ENCODE assay signal across 1 cellular context in genomic region chr17:7234100-7235012, GRCh38.
TF ChIP-seq lines count a peak whose summit lies in the region.

Gene DVL2, minus strand, starts transcription at chr17:7234517. Its CDS starts 255 bp downstream, at chr17:7234262.

TF ChIP-seq in HEK293, 187 proteins besides CTCF, POLR2A, EP300 and RAD21 (continued from another document and continues in another):
- TF ChIP-seq ZNF449 (tag by site-specific recombination; IDR thresholded peaks at IDR 0.05) (0 out of 2 replicates have a peak, but pooled peaks have one; percentile 14), ZNF280C (tag by site-specific recombination; IDR thresholded peaks at IDR 0.05) (no peak), ZNF654 (tag by site-specific recombination; IDR thresholded peaks at IDR 0.05; ENCODE audit: low read depth) (no peak), ZBTB21 (tag by site-specific recombination; IDR thresholded peaks at IDR 0.05) (peak; percentile 69), GFI1B (tag by site-specific recombination; IDR thresholded peaks at IDR 0.05) (peak; percentile 42; the same call in 1 of the 2 replicates), EGR2 (tag by site-specific recombination; IDR thresholded peaks at IDR 0.05; ENCODE audit: low read depth) (peak; percentile 94), ZSCAN23 (tag by site-specific recombination; IDR thresholded peaks at IDR 0.05) (0 out of 2 replicates have a peak, but pooled peaks have one; percentile 57), ZNF146 (tag by site-specific recombination; IDR thresholded peaks at IDR 0.05) (peak; percentile 79), ZNF280D (tag by site-specific recombination; IDR thresholded peaks at IDR 0.05) (no peak), ZNF16 (tag by site-specific recombination; IDR thresholded peaks at IDR 0.05; ENCODE audit: low read depth) (no peak), ZNF518A (tag by site-specific recombination; conservative IDR thresholded peaks at IDR 0.05; ENCODE audit: low read depth) (no peak; the same call in 1 of the 2 replicates), ZNF211 (tag by site-specific recombination; IDR thresholded peaks at IDR 0.05; ENCODE audit: low read depth) (no peak), ELK4 (IDR thresholded peaks at IDR 0.05; ENCODE audit: borderline replicate concordance, low read depth, low read length) (no peak), MYNN (tag by site-specific recombination; IDR thresholded peaks at IDR 0.05; ENCODE audit: borderline replicate concordance) (peak; percentile 68; the same call in 1 of the 2 replicates), ZNF704 (tag by site-specific recombination; IDR thresholded peaks at IDR 0.05) (peak; percentile 87), ZNF544 (tag by site-specific recombination; IDR thresholded peaks at IDR 0.05) (no peak), ZNF324 (tag by site-specific recombination; IDR thresholded peaks at IDR 0.05) (peak; percentile 83; the same call in 1 of the 2 replicates), GLIS2 (tag by site-specific recombination; IDR thresholded peaks at IDR 0.05) (peak; percentile 88), PRDM2 (tag by site-specific recombination; IDR thresholded peaks at IDR 0.05; ENCODE audit: borderline replicate concordance) (no peak), ZNF664 (tag by site-specific recombination; IDR thresholded peaks at IDR 0.05) (0 out of 2 replicates have a peak, but pooled peaks have one; percentile 31), TCF7L2 (IDR thresholded peaks at IDR 0.05; ENCODE audit: borderline replicate concordance, low read depth, low read length) (no peak), PATZ1 (tag by site-specific recombination; IDR thresholded peaks at IDR 0.05) (peak; percentile 90), GLIS1 (tag by site-specific recombination; IDR thresholded peaks at IDR 0.05) (peak; percentile 79), ZNF692 (tag by site-specific recombination; IDR thresholded peaks at IDR 0.05) (peak; percentile 77)
